ENCODE assay signal across 13 cellular contexts in the genomic region with DNA sequence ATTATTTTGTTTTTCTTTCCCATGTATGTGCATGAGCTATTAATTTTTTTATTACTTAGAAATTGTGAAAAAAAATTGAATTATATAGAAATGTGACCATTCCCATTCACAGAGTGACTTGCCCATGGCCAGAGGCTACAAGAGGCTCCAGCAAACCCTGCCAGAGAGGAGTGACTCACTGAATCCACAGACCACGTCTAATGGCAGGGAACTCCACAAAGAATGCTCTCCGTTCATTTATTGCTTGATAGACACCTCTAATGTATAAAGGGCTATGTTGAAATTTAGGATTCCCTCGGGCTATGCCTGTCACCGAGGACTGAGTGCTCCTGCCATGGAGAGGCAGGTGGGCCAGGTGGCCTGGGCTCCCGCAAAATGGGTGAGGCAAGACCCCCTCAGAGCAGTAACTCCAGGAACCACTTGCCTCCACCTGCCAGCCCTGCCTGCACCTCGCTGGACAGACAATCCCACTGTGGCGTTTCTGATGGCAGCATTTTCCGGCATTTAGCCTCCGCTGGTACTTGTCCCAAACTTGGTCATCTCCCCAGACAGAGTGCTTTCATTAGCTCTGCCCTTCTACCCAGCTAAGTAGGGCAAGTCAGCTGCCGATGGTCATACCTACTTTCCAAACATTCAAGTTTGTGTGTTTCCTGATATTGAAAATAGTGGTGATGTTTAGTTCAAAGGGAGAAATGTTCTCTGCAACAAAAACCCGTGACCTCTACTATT.
DNase-seq lines count a peak whose midpoint lies in the region; ATAC-seq and TF ChIP-seq lines count a peak whose summit lies in the region.
"Had no signal": no experiment of that assay in that cellular context is flagged by ENCODE, and none has a peak within 500 bp of the region (broad histone marks: within the 10 kb centered on the region; RNA-seq: fewer than 3 reads in every experiment).

No MANE protein-coding gene starts in this region.

- DNase-seq in AG20443 (ENCODE audit: low spot score) (peak; percentile 83), HT1080 (ENCODE audit: low read depth) (peak; percentile 62), T1000 (lab: John Stamatoyannopoulos, UW) (peak; percentile 57), hepatic stellate cell (ENCODE audit: low spot score) (peak; percentile 28), erythroblast (lab: John Stamatoyannopoulos, UW) (no peak), GM13977 (ENCODE audit: low spot score) (no peak), amygdala (lab: John Stamatoyannopoulos, UW) (no peak)
- DNase-seq: CD8-positive, alpha-beta memory T cell; cerebellar nuclear complex; stimulated activated CD4-positive, alpha-beta T cell treated with anti-CD3 and anti-CD28 coated beads, Interleukin-15, amount 100 ng/mL, for 24 hours; stomach had no signal

- no peak for ATAC-seq in HG02885 (IDR thresholded peaks at IDR 0.05; ENCODE audit: poor library complexity, unreplicated experiment)
- ATAC-seq: activated CD8-positive, alpha-beta memory T cell treated with anti-CD3 and anti-CD28 coated beads, Interleukin-2, amount 10 ng/mL, durations not matched to agents 7 days and 5 days had no signal

- no peak for TF ChIP-seq CTCF in GM13977 (IDR thresholded peaks at IDR 0.05; ENCODE audit: extremely low read depth, insufficient read depth, missing control alignments)

- no peak for TF ChIP-seq POLR2A in erythroblast (IDR thresholded peaks at IDR 0.05; ENCODE audit: low read length)

- in situ Hi-C loops in GM13977 (cut with MboI; ENCODE audit: low pct_unique_long_range_greater_than_20kb, low sequenced_read_pairs, unreplicated experiment): no loop called here

Comparison
In these comparisons a context has a peak if more than half of its experiments do, and no peak if none do; other contexts are left out.
1. DNase-seq: peak in AG20443 (single experiment), HT1080 (single experiment), T1000 (single experiment) and hepatic stellate cell (single experiment); none in erythroblast (0 of 2), GM13977 (single experiment) and amygdala (0 of 56).